2 cellular contexts compared by ENCODE assay signal in genomic region chr13:34886987-34887386, GRCh38.
TF ChIP-seq lines count a peak whose summit lies in the region.

No MANE protein-coding gene starts in this region.

TF ChIP-seq in A549, 52 proteins besides CTCF, POLR2A, EP300 and RAD21:
- TF ChIP-seq CBX8 (IDR thresholded peaks at IDR 0.05), result no peak
- TF ChIP-seq HOXB5 (CRISPR knock-in tag; IDR thresholded peaks at IDR 0.05), result no peak
- no peak for TF ChIP-seq JUNB (IDR thresholded peaks at IDR 0.05)
- no peak for TF ChIP-seq FOXS1 (CRISPR knock-in tag; IDR thresholded peaks at IDR 0.05)
- TF ChIP-seq CHD4 (IDR thresholded peaks at IDR 0.05; ENCODE audit: borderline replicate concordance), result no peak
- no peak for TF ChIP-seq MAZ (IDR thresholded peaks at IDR 0.05; ENCODE audit: borderline replicate concordance, low read depth, low read length)
- TF ChIP-seq HDAC2 (IDR thresholded peaks at IDR 0.05), result no peak
- no peak for TF ChIP-seq SMC3 (IDR thresholded peaks at IDR 0.05)
- no peak for TF ChIP-seq NFE2L2 (conservative IDR thresholded peaks at IDR 0.05; ENCODE audit: low read length)

TF ChIP-seq in endothelial cell of umbilical vein, 7 proteins besides CTCF, POLR2A, EP300 and RAD21:
- TF ChIP-seq POLR2AphosphoS5 (IDR thresholded peaks at IDR 0.05; ENCODE audit: insufficient read depth, low read depth, low read length), result no peak
- TF ChIP-seq EZH2 (IDR thresholded peaks at IDR 0.05; ENCODE audit: borderline replicate concordance, low read depth, low read length, severe bottlenecking), result no peak
- TF ChIP-seq JUN (IDR thresholded peaks at IDR 0.05; ENCODE audit: borderline replicate concordance, insufficient read depth, insufficient read length, low read depth), result no peak
- TF ChIP-seq MYC (IDR thresholded peaks at IDR 0.05; ENCODE audit: low read depth, low read length), result no peak
- TF ChIP-seq MAX (IDR thresholded peaks at IDR 0.05; ENCODE audit: insufficient read depth, insufficient read length), result no peak
- TF ChIP-seq FOS (IDR thresholded peaks at IDR 0.05; ENCODE audit: borderline replicate concordance, insufficient read depth, low read length), result no peak
- no peak for TF ChIP-seq GATA2 (IDR thresholded peaks at IDR 0.05; ENCODE audit: insufficient read depth, insufficient read length, low read depth, low read length)
TF ChIP-seq in endothelial cell of umbilical vein: peak in this region for 0.
